Comparison of ENCODE assay signal across 9 cellular contexts in genomic region chr15:59685737-59686297, GRCh38. TPM values are rescaled to one million over a fixed set of nuclear protein-coding genes. Genes with fewer than 3 reads are reported as not detected.
DNase-seq lines count a peak whose midpoint lies in the region; ATAC-seq and TF ChIP-seq lines count a peak whose summit lies in the region.
"Had no signal": no experiment of that assay in that cellular context is flagged by ENCODE, and none has a peak within 500 bp of the region (broad histone marks: within the 10 kb centered on the region; RNA-seq: fewer than 3 reads in every experiment).

No MANE protein-coding gene starts in this region.

- H3K9me3 Mint-ChIP-seq in CD8-positive, alpha-beta memory T cell, result no peaks in the 10 kb centered on the region
- no peaks in the 10 kb centered on the region for H3K9me3 Mint-ChIP-seq in brain
- no peaks in the 10 kb centered on the region for H3K9me3 Mint-ChIP-seq in natural killer cell treated with Interleukin-12 subunit alpha and Interleukin-12 subunit beta and Interleukin-15 and Interleukin-18, amount 100 ng/mL, for 72 hours

- H3K27ac ChIP-seq in CD8-positive, alpha-beta memory T cell (ENCODE audit: low read depth, low read length), result peak overlapping the region; percentile 19
- peak overlapping the region; percentile 48; the same call in 1 of the 2 replicates for H3K27ac ChIP-seq in MM.1S (ENCODE audit: low read length)
- H3K27ac ChIP-seq: SJCRH30 had no signal

- no peaks in the 10 kb centered on the region for H3K27me3 Mint-ChIP-seq in CD8-positive, alpha-beta memory T cell
- peaks cover 9% of the 10 kb centered on the region for H3K27me3 Mint-ChIP-seq in brain
- H3K27me3 Mint-ChIP-seq in natural killer cell treated with Interleukin-12 subunit alpha and Interleukin-12 subunit beta and Interleukin-15 and Interleukin-18, amount 100 ng/mL, for 72 hours, result no peaks in the 10 kb centered on the region

- peaks cover 51 to 68% (median 58%) of the 10 kb centered on the region in 3 donors for H3K4me1 Mint-ChIP-seq in CD8-positive, alpha-beta memory T cell
- H3K4me1 Mint-ChIP-seq in brain, result peaks cover 45% of the 10 kb centered on the region
- peaks cover 29 to 42% of the 10 kb centered on the region in 2 donors for H3K4me1 Mint-ChIP-seq in natural killer cell treated with Interleukin-12 subunit alpha and Interleukin-12 subunit beta and Interleukin-15 and Interleukin-18, amount 100 ng/mL, for 72 hours (ENCODE audit: low read depth in 2 of 2)

- peak overlapping the region; percentile 30 for H3K4me2 ChIP-seq in MM.1S (ENCODE audit: low read depth, low read length)

- no peaks in the 10 kb centered on the region for H3K9me2 ChIP-seq in MM.1S (replicated peaks; ENCODE audit: insufficient read depth, low read length)

- H3F3A ChIP-seq in MM.1S (ENCODE audit: insufficient read depth, low read length), result peaks cover 24% of the 10 kb centered on the region

- no peak for DNase-seq in CD8-positive, alpha-beta memory T cell
- DNase-seq in MM.1S (no peak), HPDE6-E6E7 (ENCODE audit: extremely low spot score) (no peak), HuH-7.5 (ENCODE audit: low spot score) (no peak), NCI-H2227 treated with DMSO at 0.1 percent for 48 hours (lab: John Stamatoyannopoulos, UW) (no peak)
- DNase-seq in natural killer cell treated with Interleukin-12 subunit alpha and Interleukin-12 subunit beta and Interleukin-15 and Interleukin-18, amount 100 ng/mL, for 72 hours (ENCODE audit: low spot score), result no peak
- DNase-seq: SJCRH30 had no signal

- CTCF ChIA-PET in CD8-positive, alpha-beta memory T cell (lab: Charles Lee), result no interaction called here

- peaks cover 83% of the 10 kb centered on the region for H3K79me2 ChIP-seq in MM.1S (ENCODE audit: low read length)

- no peaks in the 10 kb centered on the region for H3K27me3 ChIP-seq in CD8-positive, alpha-beta memory T cell (ENCODE audit: insufficient read depth, low read length, poor library complexity, severe bottlenecking)
- no peaks in the 10 kb centered on the region for H3K27me3 ChIP-seq in MM.1S (replicated peaks; ENCODE audit: insufficient read depth, low read length)
- H3K27me3 ChIP-seq: SJCRH30 had no signal

- H4K20me1 ChIP-seq in MM.1S (ENCODE audit: insufficient read depth, low read length), result peaks cover 6% of the 10 kb centered on the region; the same call in 1 of the 2 replicates

- POLR2A ChIA-PET in CD8-positive, alpha-beta memory T cell (lab: Charles Lee), result no interaction called here

- peak overlapping the region in 7 of 8 donors; percentile 10 to 81 (median 38) for H3K27ac Mint-ChIP-seq in CD8-positive, alpha-beta memory T cell
- peak overlapping the region in 2 of 5 experiments; percentile 38 to 50 for H3K27ac Mint-ChIP-seq in brain
- H3K27ac Mint-ChIP-seq in natural killer cell treated with Interleukin-12 subunit alpha and Interleukin-12 subunit beta and Interleukin-15 and Interleukin-18, amount 100 ng/mL, for 72 hours, result peak overlapping the region; percentile 40 to 77

- peaks cover 0 to 59% (median 8%) of the 10 kb centered on the region in 3 donors for H3K36me3 Mint-ChIP-seq in CD8-positive, alpha-beta memory T cell
- peaks cover 48% of the 10 kb centered on the region for H3K36me3 Mint-ChIP-seq in brain
- H3K36me3 Mint-ChIP-seq in natural killer cell treated with Interleukin-12 subunit alpha and Interleukin-12 subunit beta and Interleukin-15 and Interleukin-18, amount 100 ng/mL, for 72 hours, result peaks cover 14% of the 10 kb centered on the region

- ATAC-seq in natural killer cell treated with Interleukin-12 subunit alpha and Interleukin-12 subunit beta and Interleukin-15 and Interleukin-18, amount 100 ng/mL, for 72 hours, result no peak
- ATAC-seq in GM19397 (IDR thresholded peaks at IDR 0.05; ENCODE audit: unreplicated experiment), result no peak

- H2AFZ ChIP-seq in MM.1S (ENCODE audit: low read length), result no peak overlapping the region

- H3K4me1 ChIP-seq in CD8-positive, alpha-beta memory T cell (ENCODE audit: insufficient read depth, low read length), result peaks cover 43% of the 10 kb centered on the region
- peaks cover 27% of the 10 kb centered on the region for H3K4me1 ChIP-seq in MM.1S (ENCODE audit: low read length)
- H3K4me1 ChIP-seq: SJCRH30 had no signal

- H3K4me3 Mint-ChIP-seq in CD8-positive, alpha-beta memory T cell, result peak overlapping the region; percentile 9 to 80 (median 27)
- peak overlapping the region in 4 of 5 experiments; percentile 35 to 82 (median 66) for H3K4me3 Mint-ChIP-seq in brain
- H3K4me3 Mint-ChIP-seq in natural killer cell treated with Interleukin-12 subunit alpha and Interleukin-12 subunit beta and Interleukin-15 and Interleukin-18, amount 100 ng/mL, for 72 hours, result peak overlapping the region; percentile 60

- H3K4me3 ChIP-seq in CD8-positive, alpha-beta memory T cell (ENCODE audit: low read length), result no peak overlapping the region
- H3K4me3 ChIP-seq in MM.1S (ENCODE audit: low read length), result peak overlapping the region; percentile 16; the same call in 1 of the 2 replicates
- H3K4me3 ChIP-seq: SJCRH30 had no signal

- H3K9ac ChIP-seq in MM.1S (ENCODE audit: low read length), result no peak overlapping the region; the same call in 1 of the 2 replicates

- no peaks in the 10 kb centered on the region for H3K9me3 ChIP-seq in CD8-positive, alpha-beta memory T cell (ENCODE audit: low read length)
- no peaks in the 10 kb centered on the region for H3K9me3 ChIP-seq in MM.1S (replicated peaks; ENCODE audit: insufficient read depth, low read length)
- H3K9me3 ChIP-seq: SJCRH30 had no signal

- peaks cover 9% of the 10 kb centered on the region for H3K36me3 ChIP-seq in CD8-positive, alpha-beta memory T cell (ENCODE audit: insufficient read depth, low read length)
- H3K36me3 ChIP-seq in MM.1S (replicated peaks; ENCODE audit: insufficient read depth, low read length), result no peaks in the 10 kb centered on the region; the same call in 1 of the 2 replicates

- TF ChIP-seq CTCF in MM.1S (IDR thresholded peaks at IDR 0.05; ENCODE audit: low read length), result no peak
- no peak for TF ChIP-seq CTCF in brain (conservative IDR thresholded peaks at IDR 0.05)

RNA-seq across cellular contexts. Expression of gene BNIP2, which starts 3.3 kb away (rescaled TPM):
- total RNA-seq in CD8-positive, alpha-beta memory T cell, result 10 to 100 TPM; 62.7 to 65.2 TPM
- polyA plus RNA-seq in CD8-positive, alpha-beta memory T cell, result 107 TPM
- polyA plus RNA-seq in brain (ENCODE audit: insufficient read depth, low read depth, low replicate concordance), result 8.4 TPM
- 10 to 100 TPM; 66.3 to 70.5 TPM for total RNA-seq in natural killer cell treated with Interleukin-12 subunit alpha and Interleukin-12 subunit beta and Interleukin-15 and Interleukin-18, amount 100 ng/mL, for 72 hours

RNA-seq across cellular contexts. Expression of gene GTF2A2, which starts 28.5 kb away (rescaled TPM):
- total RNA-seq in CD8-positive, alpha-beta memory T cell, result 100 to 1,000 TPM; 228 to 230 TPM
- 134 TPM for polyA plus RNA-seq in CD8-positive, alpha-beta memory T cell
- 126 TPM for polyA plus RNA-seq in brain (ENCODE audit: insufficient read depth, low read depth, low replicate concordance)
- 100 to 1,000 TPM; 109 to 150 TPM for total RNA-seq in natural killer cell treated with Interleukin-12 subunit alpha and Interleukin-12 subunit beta and Interleukin-15 and Interleukin-18, amount 100 ng/mL, for 72 hours
